28 cellular contexts compared by ENCODE assay signal in the genomic region with DNA sequence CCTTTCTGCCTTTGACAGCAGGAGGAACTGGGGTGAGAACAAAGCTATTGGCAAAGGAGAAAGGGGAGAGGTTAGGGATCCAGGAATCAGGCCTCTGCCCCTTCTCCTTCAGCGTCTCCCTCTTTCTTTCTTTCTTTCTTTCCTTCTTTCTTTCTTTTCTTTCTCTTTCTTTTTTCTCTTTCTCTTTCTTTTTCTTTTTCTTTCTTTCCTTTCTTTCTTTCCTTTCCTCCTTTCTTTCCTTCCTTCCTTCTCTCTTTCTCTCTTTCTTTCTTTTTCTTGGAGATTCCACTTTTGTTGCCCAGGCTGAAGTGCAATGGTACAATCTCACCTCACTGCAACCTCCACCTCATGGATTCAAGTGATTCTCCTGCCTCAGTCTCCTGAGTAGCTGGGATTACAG.
"Had no signal": no experiment of that assay in that cellular context is flagged by ENCODE, and none has a peak within 500 bp of the region (broad histone marks: within the 10 kb centered on the region; RNA-seq: fewer than 3 reads in every experiment).

No MANE protein-coding gene starts in this region.

- H3K9me3 ChIP-seq: left ventricle myocardium inferior, mucosa of descending colon, pancreas, prostate gland, suprapubic skin, thoracic aorta, tibial artery, upper lobe of right lung had no signal

- ATAC-seq: mucosa of descending colon; naive thymus-derived CD4-positive, alpha-beta T cell; natural killer cell treated with Interleukin-12 subunit alpha and Interleukin-12 subunit beta and Interleukin-15 and Interleukin-18, amount 100 ng/mL, for 72 hours; pancreas; right cardiac atrium; sciatic nerve; stimulated activated naive B cell treated with anti-CD40 and anti-IgM and Interleukin-4, amounts not matched to agents 10 μg/mL and 1 μg/mL and 100 μg/mL, for 72 hours; stimulated activated naive CD8-positive, alpha-beta T cell treated with anti-CD3 and anti-CD28 coated beads, Interleukin-15, Interleukin-2, amounts not matched to agents 100 U/mL and 50 U/mL, for 24 hours; upper lobe of right lung had no signal

- H3K27me3 ChIP-seq: hepatocyte, pancreas, suprapubic skin, tibial artery, upper lobe of right lung had no signal

- H3K4me3 ChIP-seq: hepatocyte, left ventricle myocardium inferior, lung, mucosa of descending colon, pancreas, prostate gland, skin epidermis, suprapubic skin, thoracic aorta, tibial artery, upper lobe of right lung had no signal

- H3K27ac Mint-ChIP-seq: natural killer cell treated with Interleukin-12 subunit alpha and Interleukin-12 subunit beta and Interleukin-15 and Interleukin-18, amount 100 ng/mL, for 72 hours; stimulated activated naive B cell treated with anti-CD40 and anti-IgM and Interleukin-4, amounts not matched to agents 10 μg/mL and 1 μg/mL and 100 μg/mL, for 72 hours had no signal

- H3K36me3 Mint-ChIP-seq: natural killer cell treated with Interleukin-12 subunit alpha and Interleukin-12 subunit beta and Interleukin-15 and Interleukin-18, amount 100 ng/mL, for 72 hours; stimulated activated naive B cell treated with anti-CD40 and anti-IgM and Interleukin-4, amounts not matched to agents 10 μg/mL and 1 μg/mL and 100 μg/mL, for 72 hours had no signal

- H3K27ac ChIP-seq: hepatocyte, left ventricle myocardium inferior, pancreas, prostate gland, skin epidermis, suprapubic skin, thoracic aorta, tibial artery, upper lobe of right lung had no signal

- H3K9me3 Mint-ChIP-seq: natural killer cell treated with Interleukin-12 subunit alpha and Interleukin-12 subunit beta and Interleukin-15 and Interleukin-18, amount 100 ng/mL, for 72 hours had no signal

- H3K4me3 Mint-ChIP-seq: naive thymus-derived CD4-positive, alpha-beta T cell; natural killer cell treated with Interleukin-12 subunit alpha and Interleukin-12 subunit beta and Interleukin-15 and Interleukin-18, amount 100 ng/mL, for 72 hours; stimulated activated naive B cell treated with anti-CD40 and anti-IgM and Interleukin-4, amounts not matched to agents 10 μg/mL and 1 μg/mL and 100 μg/mL, for 72 hours had no signal

- H3K36me3 ChIP-seq: pancreas, prostate gland, suprapubic skin, thoracic aorta, tibial artery, upper lobe of right lung had no signal

- H3K4me2 ChIP-seq: hepatocyte had no signal

- H3K4me1 ChIP-seq: left ventricle myocardium inferior, pancreas, prostate gland, suprapubic skin, tibial artery, upper lobe of right lung had no signal

- DNase-seq: islet precursor cell; left ventricle myocardium inferior; mesendoderm; midbrain; mucosa of descending colon; naive thymus-derived CD4-positive, alpha-beta T cell; nucleus accumbens; pancreas; retina; right cardiac atrium; stimulated activated CD4-positive, alpha-beta T cell treated with anti-CD3 and anti-CD28 coated beads, Interleukin-12 subunit alpha, Interleukin-12 subunit beta, amount 100 ng/mL, for 4 hours; stimulated activated CD4-positive, alpha-beta T cell treated with anti-CD3 and anti-CD28 coated beads, Interleukin-15, amount 100 ng/mL, for 24 hours; stimulated activated CD4-positive, alpha-beta T cell treated with anti-CD3 and anti-CD28 coated beads, Interleukin-2, amount 100 ng/mL, for 24 hours; stimulated activated CD4-positive, alpha-beta T cell treated with anti-CD3 and anti-CD28 coated beads, Interleukin-4, amount 100 ng/mL, for 1 hour; stimulated activated naive B cell treated with anti-CD40 and anti-IgM and Interleukin-4, amounts not matched to agents 10 μg/mL and 1 μg/mL and 100 μg/mL, for 72 hours; stimulated activated naive CD8-positive, alpha-beta T cell treated with anti-CD3 and anti-CD28 coated beads, Interleukin-15, Interleukin-2, amounts not matched to agents 100 U/mL and 50 U/mL, for 24 hours; tibial artery; trophoblast cell; upper lobe of right lung had no signal

- H2AFZ ChIP-seq: hepatocyte had no signal

- H3K79me2 ChIP-seq: hepatocyte had no signal

- FAIRE-seq: pancreas, urothelium cell line had no signal
